Comparison of ENCODE assay signal across 11 cellular contexts in genomic region chr4:99705891-99706290, GRCh38. TPM values are rescaled to one million over a fixed set of nuclear protein-coding genes. Genes with fewer than 3 reads are reported as not detected.
"Had no signal": no experiment of that assay in that cellular context is flagged by ENCODE, and none has a peak within 500 bp of the region (broad histone marks: within the 10 kb centered on the region; RNA-seq: fewer than 3 reads in every experiment).

No MANE protein-coding gene starts in this region.

- H3K4me2 ChIP-seq: GM23338 had no signal

- ATAC-seq: GM23338, HCT116 had no signal

- H2AFZ ChIP-seq: GM23248, GM23338 had no signal

- FAIRE-seq: H1, H54 had no signal

- DNase-seq: GM23248, GOT3, H7, H9, HCEC 1CT, HFFc6 had no signal

- H3K4me3 ChIP-seq: GM23248, GM23338, HAP-1 had no signal

- H3K27ac ChIP-seq: GM23248 had no signal

- H3K9ac ChIP-seq: GM23248 had no signal

- H3K4me1 ChIP-seq: HAP-1 had no signal

- H3K36me3 ChIP-seq: HAP-1 had no signal

- H3K9me3 ChIP-seq: HAP-1 had no signal

RNA-seq across cellular contexts. Expression of gene C4orf54, which starts 48.3 kb away (rescaled TPM):
- total RNA-seq: GM23248, GM23338, H1, H7, H9 had no signal
- polyA plus RNA-seq: GM23248, H1 had no signal
